Comparison of ENCODE assay signal across 9 cellular contexts in the genomic region with DNA sequence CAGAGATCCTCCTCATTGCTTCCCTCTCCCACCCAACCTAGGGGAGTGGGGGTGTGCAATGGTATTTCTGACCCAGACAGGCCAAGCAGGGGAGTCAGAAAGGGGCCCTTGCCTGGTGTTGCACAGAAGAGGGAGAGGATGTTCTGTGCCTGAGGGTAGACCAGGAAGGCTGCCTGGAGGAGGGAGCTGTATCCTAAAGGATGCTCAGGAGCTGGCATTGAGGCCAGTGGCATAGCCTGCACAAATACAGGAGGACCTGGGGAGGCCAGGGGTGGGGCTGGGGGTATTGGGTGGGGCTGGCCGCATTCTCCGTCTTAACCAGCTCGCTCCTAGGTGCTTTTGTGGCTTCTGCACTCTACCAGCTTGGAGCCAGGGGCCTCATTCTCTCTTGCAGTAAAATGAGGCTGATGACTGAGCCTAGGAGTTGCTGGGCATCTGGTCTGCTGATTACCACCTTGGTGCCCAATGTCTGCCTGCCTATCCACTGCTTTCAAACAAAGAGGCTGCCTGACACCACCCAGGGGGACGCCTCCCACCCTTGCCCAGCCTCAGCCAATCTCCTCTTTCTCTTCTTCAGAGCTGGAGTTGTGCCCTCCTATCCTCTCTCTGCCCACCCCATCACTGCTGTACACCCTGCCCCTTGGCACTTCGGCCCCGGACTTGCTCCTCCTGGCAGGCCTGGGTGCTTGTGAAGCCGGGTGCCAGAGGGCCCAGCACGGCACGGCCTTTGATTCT. TPM values are rescaled to one million over a fixed set of nuclear protein-coding genes. Genes with fewer than 3 reads are reported as not detected.
DNase-seq lines count a peak whose midpoint lies in the region; ATAC-seq and TF ChIP-seq lines count a peak whose summit lies in the region.
"Had no signal": no experiment of that assay in that cellular context is flagged by ENCODE, and none has a peak within 500 bp of the region (broad histone marks: within the 10 kb centered on the region; RNA-seq: fewer than 3 reads in every experiment).

No MANE protein-coding gene starts in this region.

- CTCF ChIA-PET in A673 (lab: Charles Lee) = no interaction called here

- WGBS in mesodermal cell (ENCODE audit: insufficient coverage in 2 of 2), 2 experiments = 93 to 98% methylated on average over 6 to 7 of the region's 9 CpGs

- DNase-seq in A673 (ENCODE audit: low spot score) (no peak), anterior cingulate cortex (lab: John Stamatoyannopoulos, UW) (peak in 42 of 58 donors; percentile 13 to 77 (median 45)), NCI-H1048 (lab: John Stamatoyannopoulos, UW) (no peak)
- DNase-seq in activated CD4-positive, alpha-beta T cell treated with anti-CD3 and anti-CD28 coated beads, Interleukin-2, amount 50 U/mL, for 1 hour = no peak

- intact Hi-C loops in A673 (cut with micrococcal nuclease; ENCODE audit: unreplicated experiment) = no loop called here

- BruUV-seq in A673 (replicated peaks; lab: Mats Ljungman, UMichigan) = no TSS peak

- H3K4me1 ChIP-seq in A673 (ENCODE audit: insufficient read depth, low read length, poor library complexity, severe bottlenecking) (peaks cover 14% of the 10 kb centered on the region), HUES6 (ENCODE audit: control insufficient read depth, insufficient read depth, low read length) (peaks cover 17% of the 10 kb centered on the region), mesodermal cell (ENCODE audit: control insufficient read depth, insufficient read depth, low read length, poor library complexity, severe bottlenecking) (peaks cover 6% of the 10 kb centered on the region)

- H3K27ac ChIP-seq in A673 (ENCODE audit: low read depth, low read length, poor library complexity, severe bottlenecking) (peak overlapping the region; percentile 41), HUES6 (ENCODE audit: low read depth, low read length) (no peak overlapping the region), mesodermal cell (ENCODE audit: low read depth, low read length, severe bottlenecking) (no peak overlapping the region)
- H3K27ac ChIP-seq: SJSA1 had no signal

- H3K27me3 ChIP-seq in A673 (replicated peaks; ENCODE audit: insufficient read depth, low read depth, low read length, poor library complexity) = no peaks in the 10 kb centered on the region
- H3K27me3 ChIP-seq in HUES6 (ENCODE audit: control insufficient read depth, insufficient read depth, low read length) = peaks cover 20% of the 10 kb centered on the region
- H3K27me3 ChIP-seq: SJSA1 had no signal

- no peak for ATAC-seq in HG03045 (IDR thresholded peaks at IDR 0.05; ENCODE audit: unreplicated experiment)
- ATAC-seq in HG02759 (IDR thresholded peaks at IDR 0.05; ENCODE audit: unreplicated experiment) = no peak

- TF ChIP-seq CTCF in A673 (conservative IDR thresholded peaks at IDR 0.05; ENCODE audit: low read depth, low read length) = no peak

- peak overlapping the region; percentile 72 for H3K4me3 ChIP-seq in A673 (ENCODE audit: low read depth, low read length, poor library complexity, severe bottlenecking)
- H3K4me3 ChIP-seq in HUES6 (ENCODE audit: low read depth, low read length) = peak overlapping the region; percentile 62
- peak overlapping the region; percentile 75 for H3K4me3 ChIP-seq in mesodermal cell (ENCODE audit: extremely low read depth, insufficient read depth, low read length, poor library complexity, severe bottlenecking)

- POLR2A ChIA-PET in A673 (lab: Charles Lee; ENCODE audit: low non-redundant PET) = no interaction called here

- H3K9me3 ChIP-seq in A673 (ENCODE audit: low read depth, low read length, poor library complexity, severe bottlenecking) (no peaks in the 10 kb centered on the region), HUES6 (ENCODE audit: control insufficient read depth, insufficient read depth, low read depth, low read length) (no peaks in the 10 kb centered on the region), mesodermal cell (ENCODE audit: control insufficient read depth, low read length) (no peaks in the 10 kb centered on the region)
- H3K9me3 ChIP-seq: SJSA1 had no signal

- H3K36me3 ChIP-seq in A673 (ENCODE audit: insufficient read depth, low read length, poor library complexity, severe bottlenecking) (peaks cover 5% of the 10 kb centered on the region), HUES6 (ENCODE audit: control insufficient read depth, insufficient read depth, low read length) (peaks cover under 1% of the 10 kb centered on the region; the same call in 1 of the 2 replicates), mesodermal cell (ENCODE audit: control insufficient read depth, insufficient read depth, low read length) (peaks cover 12% of the 10 kb centered on the region)

- H3K9ac ChIP-seq in HUES6 (ENCODE audit: low read length) = no peak overlapping the region

RNA-seq across cellular contexts. Expression of a gene that starts 4.6 kb away (rescaled TPM):
- 0.60 and 0.74 TPM in 2 replicates for total RNA-seq in A673 (2021)
- not detected for polyA plus RNA-seq in mesodermal cell (2013, experiment 1 of 2)
- polyA plus RNA-seq in mesodermal cell (2013, experiment 2 of 2) = not detected

RNA-seq across cellular contexts. Expression of a gene that starts 8.4 kb away (rescaled TPM):
- total RNA-seq in A673 (2021) = 20.9 and 21.6 TPM in 2 replicates
- polyA plus RNA-seq in mesodermal cell (2013, experiment 1 of 2) = 10.5 TPM
- polyA plus RNA-seq in mesodermal cell (2013, experiment 2 of 2) = 6.7 TPM

RNA-seq across cellular contexts. Expression of a gene that starts 13.0 kb away (rescaled TPM):
- 1,249 and 1,257 TPM in 2 replicates for total RNA-seq in A673 (2021)
- 1,713 TPM for polyA plus RNA-seq in mesodermal cell (2013, experiment 1 of 2)
- 1,539 TPM for polyA plus RNA-seq in mesodermal cell (2013, experiment 2 of 2)

RNA-seq across cellular contexts. Expression of a gene that starts 19.2 kb away (rescaled TPM):
- total RNA-seq in A673 (2021) = 1.3 and 1.8 TPM in 2 replicates
- polyA plus RNA-seq in mesodermal cell (2013, experiment 1 of 2) = 2.8 TPM
- 2.1 TPM for polyA plus RNA-seq in mesodermal cell (2013, experiment 2 of 2)

RNA-seq across cellular contexts. Expression of a gene that starts 37.5 kb away (rescaled TPM):
- total RNA-seq in A673 (2021) = 2.6 and 3.4 TPM in 2 replicates
- 1.6 TPM for polyA plus RNA-seq in mesodermal cell (2013, experiment 1 of 2)
- polyA plus RNA-seq in mesodermal cell (2013, experiment 2 of 2) = 1.2 TPM

Comparison
In these comparisons a context has a peak if more than half of its experiments do, and no peak if none do; other contexts are left out.
1. DNase-seq: peak in anterior cingulate cortex (42 of 58); none in A673 (single experiment), NCI-H1048 (single experiment) and activated CD4-positive, alpha-beta T cell treated with anti-CD3 and anti-CD28 coated beads, Interleukin-2, amount 50 U/mL, for 1 hour (single experiment).
2. Peak in every context shown above with its lines, with median percentiles within 50 percentile points of each other: H3K4me3 ChIP-seq.